16 cellular contexts compared by ENCODE assay signal in genomic region chr1:71083271-71083670, GRCh38.
"Had no signal": no experiment of that assay in that cellular context is flagged by ENCODE, and none has a peak within 500 bp of the region (broad histone marks: within the 10 kb centered on the region; RNA-seq: fewer than 3 reads in every experiment).

No MANE protein-coding gene starts in this region.

- H3K36me3 ChIP-seq: vagina had no signal

- H3K27ac ChIP-seq: body of pancreas, heart right ventricle, neutrophil, tibial artery, vagina had no signal

- DNase-seq: activated CD4-positive, alpha-beta T cell treated with anti-CD3 and anti-CD28 coated beads for 48 hours; activated CD8-positive, alpha-beta T cell treated with anti-CD3 and anti-CD28 coated beads, Interleukin-2, amount 10 ng/mL, durations not matched to agents 7 days and 5 days; activated naive CD4-positive, alpha-beta T cell treated with anti-CD3 and anti-CD28 coated beads for 36 hours; body of pancreas; dorsolateral prefrontal cortex; heart right ventricle; left ventricle myocardium superior; right cardiac atrium; small intestine; T-helper 1 cell; tibial artery had no signal

- H3K9me3 Mint-ChIP-seq: activated naive CD4-positive, alpha-beta T cell treated with anti-CD3 and anti-CD28 coated beads for 36 hours had no signal

- H3K4me3 ChIP-seq: body of pancreas, heart right ventricle, tibial artery, vagina had no signal

- H3K27ac Mint-ChIP-seq: activated CD8-positive, alpha-beta T cell treated with anti-CD3 and anti-CD28 coated beads, Interleukin-2, amount 10 ng/mL, durations not matched to agents 7 days and 5 days; activated naive CD4-positive, alpha-beta T cell treated with anti-CD3 and anti-CD28 coated beads for 36 hours; activated T-helper 1 cell treated with anti-CD3 and anti-CD28 coated beads, Interleukin-12 subunit alpha, Interleukin-12 subunit beta, Interleukin-2, Interleukin-4 antibody, amounts not matched to agents 30 ng/mL and 10 ng/mL and 1 ng/mL, durations not matched to agents 14 hours and 24 hours and 36 hours; WTC11 had no signal

- H3K9me3 ChIP-seq: body of pancreas, heart right ventricle, neutrophil, tibial artery, vagina had no signal

- H3K27me3 ChIP-seq: body of pancreas, dorsolateral prefrontal cortex, tibial artery, vagina had no signal

- ATAC-seq: activated CD8-positive, alpha-beta T cell treated with anti-CD3 and anti-CD28 coated beads, Interleukin-2, amount 10 ng/mL, durations not matched to agents 7 days and 5 days; body of pancreas; esophagus mucosa; heart right ventricle; left ventricle myocardium superior; right cardiac atrium; WTC11 had no signal

- H3K4me3 Mint-ChIP-seq: activated CD8-positive, alpha-beta T cell treated with anti-CD3 and anti-CD28 coated beads, Interleukin-2, amount 10 ng/mL, durations not matched to agents 7 days and 5 days; activated naive CD4-positive, alpha-beta T cell treated with anti-CD3 and anti-CD28 coated beads for 36 hours; activated T-helper 1 cell treated with anti-CD3 and anti-CD28 coated beads, Interleukin-12 subunit alpha, Interleukin-12 subunit beta, Interleukin-2, Interleukin-4 antibody, amounts not matched to agents 30 ng/mL and 10 ng/mL and 1 ng/mL, durations not matched to agents 14 hours and 24 hours and 36 hours; WTC11 had no signal
